Comparison of ENCODE assay signal across 8 cellular contexts in genomic region chr7:131328387-131329175, GRCh38. TPM values are rescaled to one million over a fixed set of nuclear protein-coding genes. Genes with fewer than 3 reads are reported as not detected.
A peak's percentile ranks its signal among the peaks of the same experiment; 100 is the strongest.
DNase-seq lines count a peak whose midpoint lies in the region; ATAC-seq, FAIRE-seq and TF ChIP-seq lines count a peak whose summit lies in the region.

No MANE protein-coding gene starts in this region.

- H2BK12ac ChIP-seq in H1 (ENCODE audit: low read depth, low read length), result no peak overlapping the region

- ATAC-seq in activated T-cell treated with anti-CD3 and anti-CD28 coated beads, Interleukin-2, amount 50 U/mL, for 4 hours, result no peak
- no peak for ATAC-seq in GM21381 (IDR thresholded peaks at IDR 0.05; ENCODE audit: unreplicated experiment)
- no peak for ATAC-seq in GM21529 (IDR thresholded peaks at IDR 0.05; ENCODE audit: unreplicated experiment)

- H3K14ac ChIP-seq in H1 (ENCODE audit: insufficient read length), result no peak overlapping the region

- H3K4me3 ChIP-seq in H1 (ENCODE audit: extremely low read depth in 1 of 4, insufficient read depth in 2 of 4, low read depth in 3 of 4, low read length in 4 of 4) (peak overlapping the region; percentile 88 to 99 (median 94)), mucosa of rectum (ENCODE audit: low read length in 2 of 2) (peak overlapping the region; percentile 92 to 96)

- peaks cover 61% of the 10 kb centered on the region for H3K4me1 Mint-ChIP-seq in activated T-cell treated with anti-CD3 and anti-CD28 coated beads, Interleukin-2, amount 50 U/mL, for 4 hours (ENCODE audit: low read depth)

- no peaks in the 10 kb centered on the region for H3K9me3 Mint-ChIP-seq in activated T-cell treated with anti-CD3 and anti-CD28 coated beads, Interleukin-2, amount 50 U/mL, for 4 hours

- no peak overlapping the region for H4K5ac ChIP-seq in H1 (ENCODE audit: insufficient read length, low read depth, low read length)

- H3K27ac ChIP-seq in H1 (ENCODE audit: low read depth, low read length) (peak overlapping the region; percentile 90; the same call in 1 of the 2 replicates), mucosa of rectum (ENCODE audit: low read depth in 2 of 2, low read length in 2 of 2) (peak overlapping the region; percentile 94 to 97)

- no peak overlapping the region for H2AFZ ChIP-seq in H1 (ENCODE audit: low read length)

- peak; percentile 30 for FAIRE-seq in RCC 7860 (lab: Jason Lieb, UNC)
- FAIRE-seq in H1 (lab: Jason Lieb, UNC), result no peak

- H3K9me3 ChIP-seq in H1 (ENCODE audit: insufficient read depth in 2 of 2, low read depth in 1 of 2, low read length in 1 of 2) (no peaks in the 10 kb centered on the region), mucosa of rectum (ENCODE audit: control insufficient read depth in 2 of 2, low read length in 2 of 2) (no peaks in the 10 kb centered on the region)

- H3K9ac ChIP-seq in H1 (replicated peaks in 1 of 4; ENCODE audit: extremely low read depth in 1 of 4, low read depth in 3 of 4, low read length in 3 of 4), result peak overlapping the region; percentile 93 to 99 (median 96)
- H3K9ac ChIP-seq in mucosa of rectum (ENCODE audit: low read depth in 1 of 2, low read length in 2 of 2), result peak overlapping the region; percentile 89 to 98

- POLR2A ChIA-PET in H1 (lab: Charles Lee; ENCODE audit: partially characterized antibody), result interaction anchor here (0.6 to 2.8 kb wide), 12 partner anchors 10 to 263 kb away, joined by 3 to 18 read pairs (median 4); no protein-coding TSS in a partner anchor

- peak overlapping the region; percentile 95; the same call in 1 of the 2 replicates for H2BK5ac ChIP-seq in H1 (ENCODE audit: low read depth, low read length)

- no peak for TF ChIP-seq RAD21 in H1 (IDR thresholded peaks at IDR 0.05 in 1 of 2, conservative IDR thresholded peaks at IDR 0.05 in 1 of 2; ENCODE audit: low read depth in 2 of 2, low read length in 2 of 2)

- no peak overlapping the region for H2AK5ac ChIP-seq in H1 (ENCODE audit: low read depth, low read length)

- no peak overlapping the region for H3K23ac ChIP-seq in H1 (ENCODE audit: insufficient read length)

- H3K56ac ChIP-seq in H1 (replicated peaks; ENCODE audit: insufficient read length, low read depth, low read length), result peak overlapping the region; percentile 98

- CTCF ChIA-PET in H1 (lab: Charles Lee; ENCODE audit: partially characterized antibody), result interaction anchor here (1.0 to 1.3 kb wide), 4 partner anchors 8 to 432 kb away, joined by 3 to 6 read pairs (median 3); no protein-coding TSS in a partner anchor

- no peak for TF ChIP-seq CTCF in H1 (IDR thresholded peaks at IDR 0.05; ENCODE audit: control extremely low read depth in 1 of 3, insufficient read depth in 1 of 3, low read depth in 1 of 3, low read length in 3 of 3)

- no peak overlapping the region for H2BK120ac ChIP-seq in H1 (replicated peaks; ENCODE audit: low read depth, low read length)

- DNase-seq in activated T-cell treated with anti-CD3 and anti-CD28 coated beads, Interleukin-2, amount 50 U/mL, for 4 hours, result no peak
- no peak for DNase-seq in activated T-cell treated with anti-CD3 and anti-CD28 coated beads, Interleukin-2, amount 50 U/mL, for 1 hour
- DNase-seq in RCC 7860 (ENCODE audit: low spot score), result no peak
- DNase-seq in H1 (ENCODE audit: low read depth in 1 of 2, low spot score in 2 of 2), result no peak
- no peak for DNase-seq in NCI-H345 treated with DMSO at 0.1 percent for 48 hours (lab: John Stamatoyannopoulos, UW; ENCODE audit: unreplicated experiment)

- peak overlapping the region; percentile 98 to 100 for H3K4me2 ChIP-seq in H1 (ENCODE audit: insufficient read depth in 1 of 2, low read depth in 2 of 2, low read length in 2 of 2)

- H4K8ac ChIP-seq in H1 (ENCODE audit: extremely low read depth, insufficient read depth, low read length), result no peak overlapping the region

- no peaks in the 10 kb centered on the region for H3K27me3 Mint-ChIP-seq in activated T-cell treated with anti-CD3 and anti-CD28 coated beads, Interleukin-2, amount 50 U/mL, for 4 hours (ENCODE audit: low read depth)

- no peak for TF ChIP-seq EP300 in H1 (IDR thresholded peaks at IDR 0.05; ENCODE audit: borderline replicate concordance in 1 of 2, low read depth in 2 of 2, low read length in 2 of 2)

- H3K79me2 ChIP-seq in H1 (ENCODE audit: control insufficient read depth in 1 of 2, insufficient read depth in 2 of 2, low read length in 2 of 2), result peaks cover 22 to 58% of the 10 kb centered on the region in 2 experiments

- WGBS in H1 (ENCODE audit: extremely low coverage in 1 of 2, insufficient coverage in 1 of 2, insufficient read length in 1 of 2, insufficient replicate concordance in 2 of 2, low coverage in 1 of 2, low lambda C conversion rate in 2 of 2, missing lambda C conversion rate in 1 of 2), 2 experiments, result 9% methylated on average over 18 of the region's 19 CpGs; no CpG with 5 or more reads in 1 of the 2 experiments

- no peak for TF ChIP-seq POLR2A in H1 (IDR thresholded peaks at IDR 0.05; ENCODE audit: control extremely low read depth in 1 of 2, low read depth in 2 of 2, low read length in 2 of 2)

- H4K91ac ChIP-seq in H1 (replicated peaks; ENCODE audit: insufficient read length, low read length), result no peak overlapping the region

- no peaks in the 10 kb centered on the region for H3K36me3 Mint-ChIP-seq in activated T-cell treated with anti-CD3 and anti-CD28 coated beads, Interleukin-2, amount 50 U/mL, for 4 hours (ENCODE audit: insufficient read depth)

- H4K20me1 ChIP-seq in H1 (replicated peaks in 1 of 2; ENCODE audit: control insufficient read depth in 1 of 2, insufficient read depth in 2 of 2, low read length in 2 of 2), result no peaks in the 10 kb centered on the region

- H3K4me1 ChIP-seq in H1 (replicated peaks in 1 of 4; ENCODE audit: control insufficient read depth in 3 of 4, insufficient read depth in 4 of 4, low read length in 3 of 4) (peaks cover 0 to 16% (median 7%) of the 10 kb centered on the region in 4 experiments; a peak in 5 of 7 replicates), mucosa of rectum (ENCODE audit: control insufficient read depth in 2 of 2, insufficient read depth in 2 of 2, low read length in 2 of 2) (peaks cover 8 to 25% of the 10 kb centered on the region in 2 donors)

- H2BK15ac ChIP-seq in H1 (ENCODE audit: low read length), result no peak overlapping the region

- H3K36me3 ChIP-seq in H1 (ENCODE audit: control insufficient read depth in 2 of 4, insufficient read depth in 4 of 4, low read length in 3 of 4) (no peaks in the 10 kb centered on the region), mucosa of rectum (ENCODE audit: control insufficient read depth in 2 of 2, insufficient read depth in 2 of 2, low read length in 2 of 2) (no peaks in the 10 kb centered on the region)

- H3K27me3 ChIP-seq in H1 (replicated peaks in 1 of 4; ENCODE audit: control insufficient read depth in 3 of 4, extremely low read depth in 1 of 4, insufficient read depth in 3 of 4, low read length in 3 of 4), result no peaks in the 10 kb centered on the region
- H3K27me3 ChIP-seq in mucosa of rectum (ENCODE audit: control insufficient read depth in 2 of 2, insufficient read depth in 2 of 2, low read length in 2 of 2), result no peaks in the 10 kb centered on the region

- no peak overlapping the region; the same call in 1 of the 2 replicates for H3K18ac ChIP-seq in H1 (ENCODE audit: extremely low read depth, low read length)

- H3K23me2 ChIP-seq in H1 (ENCODE audit: low read depth, low read length), result peaks cover 6% of the 10 kb centered on the region

- no peak overlapping the region for H2BK20ac ChIP-seq in H1 (ENCODE audit: low read length)

- H3K79me1 ChIP-seq in H1 (ENCODE audit: low read depth, low read length), result no peaks in the 10 kb centered on the region; the same call in 1 of the 2 replicates

- no peak overlapping the region for H3K4ac ChIP-seq in H1 (replicated peaks; ENCODE audit: insufficient read length, low read depth, low read length)

- H3K4me3 Mint-ChIP-seq in activated T-cell treated with anti-CD3 and anti-CD28 coated beads, Interleukin-2, amount 50 U/mL, for 4 hours, result peak overlapping the region; percentile 98

TF ChIP-seq in H1, 55 proteins besides CTCF, POLR2A, EP300 and RAD21:
- TF ChIP-seq TAF1 (IDR thresholded peaks at IDR 0.05; ENCODE audit: low read depth, low read length) (no peak), KDM4A (IDR thresholded peaks at IDR 0.05; ENCODE audit: low read depth, low read length, severe bottlenecking) (peak; percentile 12), SAP30 (IDR thresholded peaks at IDR 0.05; ENCODE audit: insufficient read depth, insufficient replicate concordance, low read length) (peak; percentile 35), CEBPB (IDR thresholded peaks at IDR 0.05; ENCODE audit: low read depth, low read length) (no peak), SP1 (IDR thresholded peaks at IDR 0.05; ENCODE audit: low read depth, low read length) (no peak), ATF2 (IDR thresholded peaks at IDR 0.05; ENCODE audit: low read length) (no peak)

RNA-seq across cellular contexts. Expression of gene MKLN1, which starts 0.9 kb away (rescaled TPM):
- total RNA-seq in activated T-cell treated with anti-CD3 and anti-CD28 coated beads, Interleukin-2, amount 50 U/mL, for 4 hours, result 10 to 100 TPM; 26.7 to 29.6 (median 28.8) TPM
- total RNA-seq in H1 (2021; fragmentation: NEBNext Ultra II Directional; extraction: Animal tissue kit (Norgen Biotek cat#: 25700)), result 45.9 and 50.9 TPM in 2 replicates
- polyA plus RNA-seq in H1 (2011; rRNA removed), result 16.8 and 22.3 TPM in 2 replicates
- 22.4 TPM for polyA plus RNA-seq in H1 (2011; cell fraction: cytosol; rRNA removed)
- polyA plus RNA-seq in H1 (2011; cell fraction: nucleus; rRNA removed), result 18.0 TPM
- 22.2 to 39.8 TPM (median 31.8 TPM) in 4 replicates for polyA plus RNA-seq in H1 (2012, experiment 1 of 2)
- 1.6 TPM for polyA plus RNA-seq in H1 (2012, experiment 2 of 2)
- polyA plus RNA-seq in H1 (2013, experiment 1 of 2), result 22.2 TPM
- 20.6 TPM for polyA plus RNA-seq in H1 (2013, experiment 2 of 2)
- 122 and 137 TPM in 2 replicates for polyA minus RNA-seq in H1 (2011; rRNA and poly(A)+ RNA removed)
- 26.1 TPM for polyA minus RNA-seq in H1 (2011; cell fraction: cytosol; rRNA and poly(A)+ RNA removed)
- polyA minus RNA-seq in H1 (2011; cell fraction: nucleus; rRNA and poly(A)+ RNA removed), result 126 TPM
